11 cellular contexts compared by ENCODE assay signal in the genomic region with DNA sequence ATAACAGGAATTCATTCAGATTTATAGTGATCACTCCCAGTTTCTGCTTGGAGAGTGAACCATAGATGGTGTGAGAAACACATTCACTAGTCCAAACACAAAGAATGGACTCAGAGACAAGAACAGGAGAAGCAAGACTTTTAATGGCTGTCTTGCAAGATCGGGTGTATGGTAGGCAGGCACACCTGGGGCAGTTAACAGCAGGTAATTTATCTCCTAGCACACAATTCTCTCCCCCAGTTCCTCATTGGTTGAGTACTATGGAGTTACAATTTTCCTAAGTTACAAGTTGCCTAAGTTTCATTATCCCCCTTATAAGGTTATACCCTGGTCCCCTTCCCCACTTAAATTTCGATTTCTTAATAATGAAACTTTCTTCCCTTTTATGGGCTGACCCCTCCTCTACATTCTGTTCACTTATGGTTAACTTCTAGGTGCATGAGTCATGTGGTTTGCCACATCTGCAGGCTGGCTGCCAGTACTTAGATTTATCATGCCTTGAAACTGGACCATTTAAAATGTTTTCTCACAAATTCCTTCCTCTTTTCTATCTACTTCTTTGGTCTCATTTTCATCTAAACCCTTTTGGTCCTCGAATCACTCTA.
DNase-seq lines count a peak whose midpoint lies in the region; ATAC-seq, FAIRE-seq and TF ChIP-seq lines count a peak whose summit lies in the region.
"Had no signal": no experiment of that assay in that cellular context is flagged by ENCODE, and none has a peak within 500 bp of the region (broad histone marks: within the 10 kb centered on the region; RNA-seq: fewer than 3 reads in every experiment).

No MANE protein-coding gene starts in this region.

- H3K4me2 ChIP-seq in keratinocyte (ENCODE audit: control insufficient read depth, extremely low read depth, insufficient read depth, low read depth, low read length) (peak overlapping the region; percentile 17), hepatocyte (no peak overlapping the region)

- H3K4me1 ChIP-seq in keratinocyte (ENCODE audit: control insufficient read depth, extremely low read depth, insufficient read depth, low read length) (peaks cover 21% of the 10 kb centered on the region), hepatocyte (ENCODE audit: insufficient read depth) (no peaks in the 10 kb centered on the region)

- H3K9me3 ChIP-seq in keratinocyte (ENCODE audit: control insufficient read depth, low read depth, low read length), result peaks cover 7% of the 10 kb centered on the region
- H3K9me3 ChIP-seq in hepatocyte (ENCODE audit: low read depth), result no peaks in the 10 kb centered on the region

- DNase-seq in RWPE1 (ENCODE audit: low spot score), result peak; percentile 25
- no peak for DNase-seq in keratinocyte (ENCODE audit: low read depth, low spot score)
- DNase-seq in amniotic stem cell (lab: John Stamatoyannopoulos, UW), result no peak
- DNase-seq in hepatocyte (ENCODE audit: low spot score), result no peak
- no peak for DNase-seq in UCSD-AML1 (lab: John Stamatoyannopoulos, UW; ENCODE audit: unreplicated experiment)
- DNase-seq: activated gamma-delta T cell treated with Interleukin-2 at 50 U/mL for 16 hours, NCI-H1092, T-cell had no signal

- dilution Hi-C loops in keratinocyte (cut with MboI; ENCODE audit: extremely low pct_ligation_motif_present, low sequenced_read_pairs), result no loop called here

- H4K20me1 ChIP-seq in keratinocyte (ENCODE audit: control insufficient read depth, extremely low read depth, insufficient read depth, low read length), result no peaks in the 10 kb centered on the region
- no peaks in the 10 kb centered on the region for H4K20me1 ChIP-seq in hepatocyte (ENCODE audit: insufficient read depth, poor library complexity, severe bottlenecking)

- peak; percentile 75 for FAIRE-seq in keratinocyte (lab: Jason Lieb, UNC)

- TF ChIP-seq CTCF in RWPE1 (conservative IDR thresholded peaks at IDR 0.05; ENCODE audit: low read depth), result no peak
- no peak for TF ChIP-seq CTCF in keratinocyte (optimal IDR thresholded peaks at IDR 0.05 in 1 of 3, IDR thresholded peaks at IDR 0.05 in 1 of 3, conservative IDR thresholded peaks at IDR 0.05 in 1 of 3; ENCODE audit: extremely low read depth in 1 of 3, insufficient read depth in 2 of 3, low read length in 3 of 3)
- TF ChIP-seq CTCF in hepatocyte (IDR thresholded peaks at IDR 0.05; ENCODE audit: poor library complexity), result no peak

- H3K9ac ChIP-seq in keratinocyte (ENCODE audit: control insufficient read depth, extremely low read depth, insufficient read depth, low read length), result no peak overlapping the region

- H3K79me2 ChIP-seq in keratinocyte (ENCODE audit: control insufficient read depth, insufficient read depth, low read length) (no peaks in the 10 kb centered on the region), hepatocyte (no peaks in the 10 kb centered on the region)

- CTCF ChIA-PET in RWPE1 (lab: Yijun Ruan, JAX), result no interaction called here

- POLR2A ChIA-PET in RWPE1 (lab: Yijun Ruan, JAX; ENCODE audit: low non-redundant PET), result no interaction called here

- H3K27ac ChIP-seq in RWPE1, result no peak overlapping the region
- peak overlapping the region; percentile 21 for H3K27ac ChIP-seq in keratinocyte (ENCODE audit: control insufficient read depth, insufficient read depth, low read length)
- H3K27ac ChIP-seq in hepatocyte, result no peak overlapping the region

- peak overlapping the region; percentile 41 for H2AFZ ChIP-seq in keratinocyte (ENCODE audit: control insufficient read depth, low read length)
- H2AFZ ChIP-seq in hepatocyte, result no peak overlapping the region

- ATAC-seq in GM18867 (IDR thresholded peaks at IDR 0.05; ENCODE audit: unreplicated experiment) (peak; percentile 82), HG03103 (IDR thresholded peaks at IDR 0.05; ENCODE audit: low read depth, unreplicated experiment) (peak; percentile 50), esophagus mucosa (no peak)
- ATAC-seq: T-cell had no signal

- H3K27me3 ChIP-seq in keratinocyte (ENCODE audit: control insufficient read depth, extremely low read depth, insufficient read depth, low read length), result no peaks in the 10 kb centered on the region
- no peaks in the 10 kb centered on the region for H3K27me3 ChIP-seq in hepatocyte

- no peaks in the 10 kb centered on the region for H3K9me1 ChIP-seq in keratinocyte (ENCODE audit: control insufficient read depth, extremely low read depth, insufficient read depth, low read length)

- 50% methylated on average over 3 of the region's 3 CpGs for WGBS in hepatocyte (ENCODE audit: low lambda C conversion rate, missing lambda C conversion rate)

- H3K4me3 ChIP-seq in keratinocyte (ENCODE audit: control insufficient read depth in 2 of 3, extremely low read depth in 1 of 3, insufficient read depth in 2 of 3, low read depth in 1 of 3, low read length in 3 of 3) (no peak overlapping the region), hepatocyte (no peak overlapping the region)

- no peaks in the 10 kb centered on the region for H3K36me3 ChIP-seq in keratinocyte (ENCODE audit: control insufficient read depth in 2 of 2, extremely low read depth in 1 of 2, insufficient read depth in 2 of 2, low read length in 2 of 2)
- H3K36me3 ChIP-seq in hepatocyte (replicated peaks; ENCODE audit: insufficient read depth, low read depth), result no peaks in the 10 kb centered on the region

- no peaks in the 10 kb centered on the region for H3K9me2 ChIP-seq in hepatocyte (replicated peaks; ENCODE audit: insufficient read depth)
